ENCODE assay signal across 28 cellular contexts in genomic region chr4:46956451-46956850, GRCh38. TPM values are rescaled to one million over a fixed set of nuclear protein-coding genes. Genes with fewer than 3 reads are reported as not detected.
"Had no signal": no experiment of that assay in that cellular context is flagged by ENCODE, and none has a peak within 500 bp of the region (broad histone marks: within the 10 kb centered on the region; RNA-seq: fewer than 3 reads in every experiment).

No MANE protein-coding gene starts in this region.

- H3K4me3 Mint-ChIP-seq: activated CD4-positive, alpha-beta memory T cell treated with anti-CD3 and anti-CD28 coated beads, Interleukin-2, amount 10 ng/mL, durations not matched to agents 7 days and 5 days; activated CD4-positive, alpha-beta T cell treated with anti-CD3 and anti-CD28 coated beads for 36 hours; activated naive CD4-positive, alpha-beta T cell treated with anti-CD3 and anti-CD28 coated beads, Interleukin-2, amount 10 ng/mL, durations not matched to agents 7 days and 5 days; activated naive CD8-positive, alpha-beta T cell treated with anti-CD3 and anti-CD28 coated beads for 36 hours; activated T-cell treated with anti-CD3 and anti-CD28 coated beads, Interleukin-2, amount 50 U/mL, for 72 hours; T-cell had no signal

- ATAC-seq: activated CD4-positive, alpha-beta T cell treated with anti-CD3 and anti-CD28 coated beads for 36 hours; activated T-cell treated with anti-CD3 and anti-CD28 coated beads, Interleukin-2, amount 50 U/mL, for 72 hours; Panc1; Right ventricle myocardium inferior; T-cell had no signal

- H3K36me3 Mint-ChIP-seq: activated naive CD4-positive, alpha-beta T cell treated with anti-CD3 and anti-CD28 coated beads, Interleukin-2, amount 10 ng/mL, durations not matched to agents 7 days and 5 days; activated naive CD8-positive, alpha-beta T cell treated with anti-CD3 and anti-CD28 coated beads for 36 hours; T-cell had no signal

- H3K27ac Mint-ChIP-seq: activated CD4-positive, alpha-beta memory T cell treated with anti-CD3 and anti-CD28 coated beads, Interleukin-2, amount 10 ng/mL, durations not matched to agents 7 days and 5 days; activated CD4-positive, alpha-beta T cell treated with anti-CD3 and anti-CD28 coated beads for 36 hours; activated naive CD4-positive, alpha-beta T cell treated with anti-CD3 and anti-CD28 coated beads, Interleukin-2, amount 10 ng/mL, durations not matched to agents 7 days and 5 days; activated naive CD8-positive, alpha-beta T cell treated with anti-CD3 and anti-CD28 coated beads for 36 hours; activated T-cell treated with anti-CD3 and anti-CD28 coated beads, Interleukin-2, amount 50 U/mL, for 72 hours; activated T-helper 2 cell treated with anti-CD3 and anti-CD28 coated beads, Interferon-gamma antibody, Interleukin-2, Interleukin-4, amounts not matched to agents 10 μg/mL and 5 μg/mL and 100 μg/mL, durations not matched to agents 14 hours and 24 hours and 36 hours; T-cell had no signal

- H3K27ac ChIP-seq: adrenal gland, SK-N-MC, VCaP had no signal

- FAIRE-seq: bronchial epithelial cell, TTC549 had no signal

- H3K4me1 Mint-ChIP-seq: activated CD4-positive, alpha-beta memory T cell treated with anti-CD3 and anti-CD28 coated beads, Interleukin-2, amount 10 ng/mL, durations not matched to agents 7 days and 5 days; activated CD4-positive, alpha-beta T cell treated with anti-CD3 and anti-CD28 coated beads for 36 hours; activated naive CD4-positive, alpha-beta T cell treated with anti-CD3 and anti-CD28 coated beads, Interleukin-2, amount 10 ng/mL, durations not matched to agents 7 days and 5 days; activated naive CD8-positive, alpha-beta T cell treated with anti-CD3 and anti-CD28 coated beads for 36 hours; T-cell had no signal

- H3K4me1 ChIP-seq: adrenal gland had no signal

- H3K36me3 ChIP-seq: adrenal gland had no signal

- H3K27me3 ChIP-seq: adrenal gland had no signal

- H3K27me3 Mint-ChIP-seq: activated naive CD4-positive, alpha-beta T cell treated with anti-CD3 and anti-CD28 coated beads, Interleukin-2, amount 10 ng/mL, durations not matched to agents 7 days and 5 days; activated naive CD8-positive, alpha-beta T cell treated with anti-CD3 and anti-CD28 coated beads for 36 hours had no signal

- DNase-seq: activated CD4-positive, alpha-beta memory T cell treated with anti-CD3 and anti-CD28 coated beads, Interleukin-2, amount 10 ng/mL, durations not matched to agents 7 days and 5 days; activated CD4-positive, alpha-beta T cell treated with anti-CD3 and anti-CD28 coated beads for 36 hours; activated CD4-positive, alpha-beta T cell treated with anti-CD3 and anti-CD28 coated beads, Interleukin-2, amount 50 U/mL, for 1 hour; activated CD8-positive, alpha-beta memory T cell treated with anti-CD3 and anti-CD28 coated beads, Interleukin-2, amount 50 U/mL, for 4 hours; activated gamma-delta T cell treated with Interleukin-2 at 50 U/mL for 16 hours; activated naive CD4-positive, alpha-beta T cell treated with anti-CD3 and anti-CD28 coated beads, Interleukin-2, amount 10 ng/mL, durations not matched to agents 7 days and 5 days; activated naive CD8-positive, alpha-beta T cell treated with anti-CD3 and anti-CD28 coated beads for 36 hours; activated T-cell treated with anti-CD3 and anti-CD28 coated beads, Interleukin-2, amount 50 U/mL, for 72 hours; adrenal gland; central memory CD4-positive, alpha-beta T cell; Kasumi-1; KBM-7; NCI-H1048; NCI-H1930; NCI-H524; RPMI8226; T-cell; T-helper 2 cell; T1000 had no signal

- H3K9me3 Mint-ChIP-seq: activated CD4-positive, alpha-beta memory T cell treated with anti-CD3 and anti-CD28 coated beads, Interleukin-2, amount 10 ng/mL, durations not matched to agents 7 days and 5 days; activated naive CD4-positive, alpha-beta T cell treated with anti-CD3 and anti-CD28 coated beads, Interleukin-2, amount 10 ng/mL, durations not matched to agents 7 days and 5 days; activated naive CD8-positive, alpha-beta T cell treated with anti-CD3 and anti-CD28 coated beads for 36 hours; activated T-cell treated with anti-CD3 and anti-CD28 coated beads, Interleukin-2, amount 50 U/mL, for 72 hours; activated T-helper 2 cell treated with anti-CD3 and anti-CD28 coated beads, Interferon-gamma antibody, Interleukin-2, Interleukin-4, amounts not matched to agents 10 μg/mL and 5 μg/mL and 100 μg/mL, durations not matched to agents 14 hours and 24 hours and 36 hours had no signal

- H3K9me3 ChIP-seq: adrenal gland had no signal

- H3K4me3 ChIP-seq: adrenal gland, SK-N-MC had no signal

RNA-seq across cellular contexts. Expression of gene GABRA4, which starts 36.9 kb away (rescaled TPM):
- total RNA-seq: activated CD4-positive, alpha-beta memory T cell treated with anti-CD3 and anti-CD28 coated beads, Interleukin-2, amount 10 ng/mL, durations not matched to agents 7 days and 5 days; activated CD4-positive, alpha-beta T cell treated with anti-CD3 and anti-CD28 coated beads for 36 hours; activated naive CD8-positive, alpha-beta T cell treated with anti-CD3 and anti-CD28 coated beads for 36 hours; activated T-cell treated with anti-CD3 and anti-CD28 coated beads, Interleukin-2, amount 50 U/mL, for 72 hours; activated T-helper 2 cell treated with anti-CD3 and anti-CD28 coated beads, Interferon-gamma antibody, Interleukin-2, Interleukin-4, amounts not matched to agents 10 μg/mL and 5 μg/mL and 100 μg/mL, durations not matched to agents 14 hours and 24 hours and 36 hours; bronchial epithelial cell; chondrocyte; OCI-LY7; T-cell had no signal

RNA-seq across cellular contexts. Expression of gene COX7B2, which starts 47.4 kb away (rescaled TPM):
- total RNA-seq: activated CD4-positive, alpha-beta memory T cell treated with anti-CD3 and anti-CD28 coated beads, Interleukin-2, amount 10 ng/mL, durations not matched to agents 7 days and 5 days; activated CD4-positive, alpha-beta T cell treated with anti-CD3 and anti-CD28 coated beads for 36 hours; activated naive CD8-positive, alpha-beta T cell treated with anti-CD3 and anti-CD28 coated beads for 36 hours; activated T-cell treated with anti-CD3 and anti-CD28 coated beads, Interleukin-2, amount 50 U/mL, for 72 hours; activated T-helper 2 cell treated with anti-CD3 and anti-CD28 coated beads, Interferon-gamma antibody, Interleukin-2, Interleukin-4, amounts not matched to agents 10 μg/mL and 5 μg/mL and 100 μg/mL, durations not matched to agents 14 hours and 24 hours and 36 hours; adrenal gland; bronchial epithelial cell; chondrocyte; OCI-LY7; Right ventricle myocardium inferior; T-cell had no signal
- polyA plus RNA-seq: adrenal gland had no signal
